In genomic region chr2:10845640-10846039, GRCh38 we compare ENCODE assay signal across 18 cellular contexts.
"Had no signal": no experiment of that assay in that cellular context is flagged by ENCODE, and none has a peak within 500 bp of the region (broad histone marks: within the 10 kb centered on the region; RNA-seq: fewer than 3 reads in every experiment).

No MANE protein-coding gene starts in this region.

- H3K27me3 Mint-ChIP-seq: progenitor cell of endocrine pancreas had no signal

- H3K4me3 Mint-ChIP-seq: activated naive CD8-positive, alpha-beta T cell treated with anti-CD3 and anti-CD28 coated beads, Interleukin-2, amount 10 ng/mL, durations not matched to agents 7 days and 5 days; naive thymus-derived CD8-positive, alpha-beta T cell; T-cell had no signal

- H3K27me3 ChIP-seq: transverse colon had no signal

- H3K4me1 Mint-ChIP-seq: activated naive CD8-positive, alpha-beta T cell treated with anti-CD3 and anti-CD28 coated beads, Interleukin-2, amount 10 ng/mL, durations not matched to agents 7 days and 5 days; naive thymus-derived CD8-positive, alpha-beta T cell; T-cell had no signal

- ATAC-seq: left colon; naive thymus-derived CD8-positive, alpha-beta T cell; T-cell had no signal

- H3K36me3 ChIP-seq: breast epithelium, transverse colon had no signal

- H3K27ac ChIP-seq: breast epithelium, SK-N-MC had no signal

- DNase-seq: activated CD4-positive, alpha-beta T cell treated with anti-CD3 and anti-CD28 coated beads for 1 hour; activated CD4-positive, alpha-beta T cell treated with anti-CD3 and anti-CD28 coated beads, Interleukin-2, amount 50 U/mL, for 48 hours; activated gamma-delta T cell treated with Interleukin-2 at 50 U/mL for 16 hours; activated naive CD8-positive, alpha-beta T cell treated with anti-CD3 and anti-CD28 coated beads, Interleukin-2, amount 10 ng/mL, durations not matched to agents 7 days and 5 days; activated T-cell treated with anti-CD3 and anti-CD28 coated beads, Interleukin-2, amount 50 U/mL, for 48 hours; aorta; effector CD4-positive, alpha-beta T cell; left colon; mammary epithelial cell; naive thymus-derived CD8-positive, alpha-beta T cell; stimulated activated CD4-positive, alpha-beta T cell treated with anti-CD3 and anti-CD28 coated beads, Interleukin-15, amount 100 ng/mL, for 24 hours; stimulated activated CD4-positive, alpha-beta T cell treated with anti-CD3 and anti-CD28 coated beads, Interleukin-4, amount 100 ng/mL, for 24 hours; T-cell; T1000; transverse colon had no signal

- H3K27ac Mint-ChIP-seq: activated naive CD8-positive, alpha-beta T cell treated with anti-CD3 and anti-CD28 coated beads, Interleukin-2, amount 10 ng/mL, durations not matched to agents 7 days and 5 days; naive thymus-derived CD8-positive, alpha-beta T cell; progenitor cell of endocrine pancreas; T-cell had no signal

- H3K4me3 ChIP-seq: breast epithelium, SK-N-MC, transverse colon had no signal

- H3K4me1 ChIP-seq: breast epithelium had no signal
